In genomic region chr2:143623270-143623669, GRCh38 we compare ENCODE assay signal across 28 cellular contexts.
A peak's percentile ranks its signal among the peaks of the same experiment; 100 is the strongest.
DNase-seq lines count a peak whose midpoint lies in the region; FAIRE-seq and TF ChIP-seq lines count a peak whose summit lies in the region.
"Had no signal": no experiment of that assay in that cellular context is flagged by ENCODE, and none has a peak within 500 bp of the region (broad histone marks: within the 10 kb centered on the region; RNA-seq: fewer than 3 reads in every experiment).

No MANE protein-coding gene starts in this region.

- H3K36me3 Mint-ChIP-seq in chondrocyte (ENCODE audit: low read depth): no peaks in the 10 kb centered on the region
- no peaks in the 10 kb centered on the region for H3K36me3 Mint-ChIP-seq in nephron (ENCODE audit: low read depth)

- H3K27me3 Mint-ChIP-seq in chondrocyte (ENCODE audit: low read depth): no peaks in the 10 kb centered on the region
- H3K27me3 Mint-ChIP-seq in nephron (ENCODE audit: low read depth): no peaks in the 10 kb centered on the region
- H3K27me3 Mint-ChIP-seq: activated naive CD4-positive, alpha-beta T cell treated with anti-CD3 and anti-CD28 coated beads, Interleukin-2, amount 50 U/mL, for 24 hours; activated T-helper 17 cell treated with anti-CD3 and anti-CD28 coated beads, Interleukin-2, amount 50 U/mL, for 72 hours; B cell; central memory CD8-positive, alpha-beta T cell had no signal

- no peak overlapping the region for H3K27ac Mint-ChIP-seq in chondrocyte (ENCODE audit: unreplicated experiment)
- H3K27ac Mint-ChIP-seq in nephron: peak overlapping the region; percentile 11 to 68 (median 56)
- H3K27ac Mint-ChIP-seq: activated naive CD4-positive, alpha-beta T cell treated with anti-CD3 and anti-CD28 coated beads, Interleukin-2, amount 50 U/mL, for 24 hours; activated T-helper 17 cell treated with anti-CD3 and anti-CD28 coated beads, Interleukin-2, amount 50 U/mL, for 72 hours; B cell had no signal

- no peak for TF ChIP-seq POLR2A in esophagus muscularis mucosa (IDR thresholded peaks at IDR 0.05; ENCODE audit: low read depth)

- TF ChIP-seq EP300 in esophagus muscularis mucosa (IDR thresholded peaks at IDR 0.05): no peak

- WGBS in esophagus muscularis mucosa: 79% methylated on average over 2 of the region's 2 CpGs

- no peaks in the 10 kb centered on the region for H3K4me1 ChIP-seq in left ventricle myocardium inferior
- H3K4me1 ChIP-seq in right atrium auricular region: no peaks in the 10 kb centered on the region
- H3K4me1 ChIP-seq in esophagus muscularis mucosa: no peaks in the 10 kb centered on the region
- H3K4me1 ChIP-seq: foreskin keratinocyte, psoas muscle, upper lobe of right lung had no signal

- DNase-seq in left ventricle myocardium inferior (no peak), right atrium auricular region (ENCODE audit: low spot score) (no peak), chondrocyte (ENCODE audit: low spot score) (no peak), GM19239 (ENCODE audit: insufficient read length, low spot score) (no peak), NCI-H748 treated with DMSO at 0.1 percent for 48 hours (lab: John Stamatoyannopoulos, UW) (no peak), esophagus muscularis mucosa (ENCODE audit: extremely low spot score) (no peak), NCI-H1048 (lab: John Stamatoyannopoulos, UW) (no peak)
- DNase-seq: activated CD4-positive, alpha-beta T cell treated with anti-CD3 and anti-CD28 coated beads, Interleukin-2, amount 50 U/mL, for 48 hours; activated CD4-positive, CD25-positive, alpha-beta regulatory T cell; activated CD8-positive, alpha-beta memory T cell treated with anti-CD3 and anti-CD28 coated beads, Interleukin-2, amount 50 U/mL, for 48 hours; aorta; DMS79; foreskin keratinocyte; left ventricle myocardium superior; NCI-H446 treated with DMSO at 0.1 percent for 48 hours; PC-9; psoas muscle; SHP77; SW 1271; upper lobe of right lung had no signal

- no peaks in the 10 kb centered on the region for H3K27me3 ChIP-seq in left ventricle myocardium inferior (ENCODE audit: low read depth)
- H3K27me3 ChIP-seq in right atrium auricular region: no peaks in the 10 kb centered on the region
- H3K27me3 ChIP-seq in esophagus muscularis mucosa: no peaks in the 10 kb centered on the region
- H3K27me3 ChIP-seq: foreskin keratinocyte, upper lobe of right lung had no signal

- no peaks in the 10 kb centered on the region for H3K36me3 ChIP-seq in left ventricle myocardium inferior
- no peaks in the 10 kb centered on the region for H3K36me3 ChIP-seq in right atrium auricular region
- H3K36me3 ChIP-seq in esophagus muscularis mucosa: no peaks in the 10 kb centered on the region
- H3K36me3 ChIP-seq: HAP-1, upper lobe of right lung had no signal

- peak overlapping the region; percentile 5 for H3K27ac ChIP-seq in left ventricle myocardium inferior (replicated peaks)
- H3K27ac ChIP-seq in right atrium auricular region: no peak overlapping the region
- H3K27ac ChIP-seq in esophagus muscularis mucosa (replicated peaks in 1 of 4): no peak overlapping the region
- H3K27ac ChIP-seq: epithelial cell of prostate, foreskin keratinocyte, PC-9, psoas muscle, upper lobe of right lung had no signal

- intact Hi-C loops in left ventricle myocardium inferior (cut with micrococcal nuclease): no loop called here
- intact Hi-C loops in esophagus muscularis mucosa (cut with DNase I): no loop called here

- FAIRE-seq in GM19239 (lab: Jason Lieb, UNC): no peak
- FAIRE-seq: HepG2 had no signal

- H3K9me3 Mint-ChIP-seq in chondrocyte (ENCODE audit: low read depth) (peaks cover 9% of the 10 kb centered on the region), nephron (peaks cover 6% of the 10 kb centered on the region)
- H3K9me3 Mint-ChIP-seq: activated T-helper 17 cell treated with anti-CD3 and anti-CD28 coated beads, Interleukin-2, amount 50 U/mL, for 72 hours; central memory CD8-positive, alpha-beta T cell had no signal

- H3K4me1 Mint-ChIP-seq in chondrocyte (ENCODE audit: low read depth) (peaks cover 11% of the 10 kb centered on the region), nephron (peaks cover 14% of the 10 kb centered on the region)
- H3K4me1 Mint-ChIP-seq: activated naive CD4-positive, alpha-beta T cell treated with anti-CD3 and anti-CD28 coated beads, Interleukin-2, amount 50 U/mL, for 24 hours; B cell had no signal

- H3K4me3 ChIP-seq in left ventricle myocardium inferior (no peak overlapping the region), right atrium auricular region (no peak overlapping the region), esophagus muscularis mucosa (no peak overlapping the region)
- H3K4me3 ChIP-seq: HAP-1, PC-9, psoas muscle, upper lobe of right lung had no signal

- no peaks in the 10 kb centered on the region for H3K9me3 ChIP-seq in left ventricle myocardium inferior (replicated peaks)
- no peaks in the 10 kb centered on the region for H3K9me3 ChIP-seq in right atrium auricular region
- no peaks in the 10 kb centered on the region for H3K9me3 ChIP-seq in esophagus muscularis mucosa
- H3K9me3 ChIP-seq: HAP-1, psoas muscle, upper lobe of right lung had no signal

- TF ChIP-seq CTCF in left ventricle myocardium inferior (IDR thresholded peaks at IDR 0.05; ENCODE audit: borderline replicate concordance): no peak
- no peak for TF ChIP-seq CTCF in right atrium auricular region (IDR thresholded peaks at IDR 0.05)
- TF ChIP-seq CTCF in chondrocyte (IDR thresholded peaks at IDR 0.05): peak; percentile 63
- peak; percentile 8 to 20 (median 11) for TF ChIP-seq CTCF in nephron (IDR thresholded peaks at IDR 0.05; ENCODE audit: unreplicated experiment in 3 of 3)
- no peak for TF ChIP-seq CTCF in esophagus muscularis mucosa (IDR thresholded peaks at IDR 0.05)

- H3K4me3 Mint-ChIP-seq in chondrocyte (ENCODE audit: unreplicated experiment): no peak overlapping the region
- no peak overlapping the region for H3K4me3 Mint-ChIP-seq in nephron
- H3K4me3 Mint-ChIP-seq: activated naive CD4-positive, alpha-beta T cell treated with anti-CD3 and anti-CD28 coated beads, Interleukin-2, amount 50 U/mL, for 24 hours; activated T-helper 17 cell treated with anti-CD3 and anti-CD28 coated beads, Interleukin-2, amount 50 U/mL, for 72 hours; B cell; central memory CD8-positive, alpha-beta T cell had no signal

Comparison
In these comparisons a context has a peak if more than half of its experiments do, and no peak if none do; other contexts are left out.
1. CTCF ChIP-seq: peak in chondrocyte (single experiment) and nephron (3 of 3); none in left ventricle myocardium inferior (single experiment), right atrium auricular region (0 of 2) and esophagus muscularis mucosa (0 of 3).